In genomic region chr1:223208164-223209075, GRCh38 we compare ENCODE assay signal across 1 cellular context.
TF ChIP-seq lines count a peak whose summit lies in the region.

No MANE protein-coding gene starts in this region.

TF ChIP-seq in WTC11, 78 proteins besides CTCF, POLR2A, EP300 and RAD21 (continued from another document):
- no peak for TF ChIP-seq PRDM15 (CRISPR knock-in tag; IDR thresholded peaks at IDR 0.05)
- no peak for TF ChIP-seq MAX (CRISPR knock-in tag; IDR thresholded peaks at IDR 0.05)
- no peak for TF ChIP-seq FOXJ3 (CRISPR knock-in tag; IDR thresholded peaks at IDR 0.05; ENCODE audit: borderline replicate concordance)
- TF ChIP-seq ZMAT4 (CRISPR knock-in tag; IDR thresholded peaks at IDR 0.05): no peak
- no peak for TF ChIP-seq AR (CRISPR knock-in tag; IDR thresholded peaks at IDR 0.05)
- TF ChIP-seq TP53 (CRISPR knock-in tag; IDR thresholded peaks at IDR 0.05): no peak
- no peak for TF ChIP-seq FOXP4 (CRISPR knock-in tag; IDR thresholded peaks at IDR 0.05)
- no peak for TF ChIP-seq ZNF671 (CRISPR knock-in tag; IDR thresholded peaks at IDR 0.05)
TF ChIP-seq in WTC11: peak in this region for 0.
